Comparison of ENCODE assay signal across 2 cellular contexts in genomic region chr9:94743035-94743954, GRCh38.
TF ChIP-seq lines count a peak whose summit lies in the region.

No MANE protein-coding gene starts in this region.

TF ChIP-seq in IMR-90, 13 proteins besides CTCF, POLR2A, EP300 and RAD21:
- TF ChIP-seq MAZ (IDR thresholded peaks at IDR 0.05; ENCODE audit: borderline replicate concordance, low read depth, low read length), result no peak
- TF ChIP-seq CHD1 (IDR thresholded peaks at IDR 0.05; ENCODE audit: low read depth, low read length), result no peak
- no peak for TF ChIP-seq MXI1 (IDR thresholded peaks at IDR 0.05; ENCODE audit: borderline replicate concordance, low read depth, low read length)
- TF ChIP-seq SMC3 (IDR thresholded peaks at IDR 0.05; ENCODE audit: low read depth, low read length), result no peak
- no peak for TF ChIP-seq NFE2L2 (IDR thresholded peaks at IDR 0.05; ENCODE audit: low read depth, low read length)
- TF ChIP-seq USF2 (IDR thresholded peaks at IDR 0.05; ENCODE audit: low read depth, low read length), result no peak
- no peak for TF ChIP-seq CEBPB (IDR thresholded peaks at IDR 0.05; ENCODE audit: low read depth, low read length)
- no peak for TF ChIP-seq RCOR1 (IDR thresholded peaks at IDR 0.05; ENCODE audit: insufficient replicate concordance, low read length)
- no peak for TF ChIP-seq BHLHE40 (IDR thresholded peaks at IDR 0.05; ENCODE audit: low read depth, low read length)
- TF ChIP-seq FOS (IDR thresholded peaks at IDR 0.05; ENCODE audit: low read depth, low read length), result no peak
- TF ChIP-seq MAFK (IDR thresholded peaks at IDR 0.05; ENCODE audit: low read depth, low read length), result no peak
- TF ChIP-seq RFX5 (IDR thresholded peaks at IDR 0.05; ENCODE audit: low read depth, low read length), result no peak
- TF ChIP-seq ELK1 (IDR thresholded peaks at IDR 0.05; ENCODE audit: borderline replicate concordance, low read depth, low read length), result no peak
TF ChIP-seq in IMR-90: peak in this region for 0.

TF ChIP-seq in HepG2, 621 proteins besides CTCF, POLR2A, EP300 and RAD21:
- TF ChIP-seq MAFK (conservative IDR thresholded peaks at IDR 0.05 in 1 of 2, IDR thresholded peaks at IDR 0.05 in 1 of 2; ENCODE audit: low read length in 2 of 2) (peak; percentile 39 to 42; a peak in 2 of 4 replicates), HOXD1 (CRISPR knock-in tag; IDR thresholded peaks at IDR 0.05) (no peak), TSC22D2 (CRISPR knock-in tag; IDR thresholded peaks at IDR 0.05; ENCODE audit: borderline replicate concordance) (no peak)
TF ChIP-seq in HepG2: peak in this region for 1.
